ENCODE assay signal across 13 cellular contexts in the genomic region with DNA sequence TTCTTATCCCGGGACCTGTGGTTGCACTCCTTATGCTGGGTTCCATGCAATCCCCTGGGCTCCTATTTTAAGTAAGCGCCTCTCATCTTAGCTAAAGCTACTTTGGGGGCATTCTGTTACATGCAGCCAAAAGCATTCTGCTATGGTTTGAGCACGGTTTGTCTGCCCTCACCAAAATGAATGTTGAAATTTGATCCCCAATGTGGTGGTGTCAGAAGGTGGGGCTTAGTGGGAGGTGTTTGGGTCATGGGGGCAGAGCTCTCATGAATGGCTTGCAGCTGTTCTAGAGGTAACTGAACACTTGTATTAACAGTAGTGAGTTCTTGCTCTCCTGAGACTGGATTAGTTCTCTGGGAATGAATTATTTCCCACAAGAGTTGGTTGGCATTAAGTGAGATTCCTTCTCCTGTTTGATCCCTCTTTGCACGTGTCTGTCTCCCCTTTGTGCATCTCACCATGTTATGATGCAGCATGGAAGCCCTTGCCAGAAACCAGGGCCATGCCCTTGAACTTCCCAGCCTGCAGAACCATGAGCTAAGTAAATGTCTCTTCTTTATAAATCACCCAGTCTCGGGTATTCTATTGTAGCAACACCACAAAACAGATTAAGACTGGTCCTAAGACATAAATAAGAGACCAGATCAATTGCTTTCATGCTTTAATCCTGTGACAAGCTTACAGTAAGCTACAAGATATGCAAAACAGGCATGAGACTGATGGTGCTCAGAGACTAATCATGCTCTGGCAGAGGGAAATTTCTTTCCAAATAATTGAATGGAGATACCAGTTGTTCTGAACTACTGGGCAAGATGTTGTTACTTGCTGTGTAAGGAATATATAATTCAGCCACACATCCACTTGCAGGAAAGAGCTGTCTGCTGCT.
DNase-seq lines count a peak whose midpoint lies in the region; ATAC-seq, FAIRE-seq and TF ChIP-seq lines count a peak whose summit lies in the region.
"Had no signal": no experiment of that assay in that cellular context is flagged by ENCODE, and none has a peak within 500 bp of the region (broad histone marks: within the 10 kb centered on the region; RNA-seq: fewer than 3 reads in every experiment).

No MANE protein-coding gene starts in this region.

- dilution Hi-C loops in endothelial cell of umbilical vein (cut with MboI; ENCODE audit: extremely low pct_ligation_motif_present, low sequenced_read_pairs), result no loop called here

- POLR2A ChIA-PET in activated CD4-positive, alpha-beta T cell treated with anti-CD3 and anti-CD28 coated beads for 36 hours (lab: Charles Lee), result no interaction called here
- POLR2A ChIA-PET in PC-3 (lab: Charles Lee; ENCODE audit: unreplicated experiment) (no interaction called here), endothelial cell of umbilical vein (lab: Charles Lee) (no interaction called here)
- POLR2A ChIA-PET in CD4-positive, alpha-beta T cell (lab: Charles Lee), result no interaction called here

- CTCF ChIA-PET in activated CD4-positive, alpha-beta T cell treated with anti-CD3 and anti-CD28 coated beads for 36 hours (lab: Charles Lee), result no interaction called here
- CTCF ChIA-PET in PC-3 (lab: Charles Lee) (no interaction called here), endothelial cell of umbilical vein (lab: Charles Lee) (interaction anchor here (0.9 to 1.2 kb wide), 4 partner anchors 9 to 286 kb away, joined by 3 to 4 read pairs (median 3); no protein-coding TSS in a partner anchor)
- CTCF ChIA-PET in CD4-positive, alpha-beta T cell (lab: Charles Lee), result no interaction called here

- no peak for TF ChIP-seq EP300 in ovary (IDR thresholded peaks at IDR 0.05)

- H3K27me3 ChIP-seq in PC-3 (ENCODE audit: low read length) (no peaks in the 10 kb centered on the region), endothelial cell of umbilical vein (ENCODE audit: control insufficient read depth in 2 of 2, insufficient read depth in 2 of 2, low read length in 2 of 2) (no peaks in the 10 kb centered on the region), ovary (no peaks in the 10 kb centered on the region)
- no peaks in the 10 kb centered on the region for H3K27me3 ChIP-seq in CD4-positive, alpha-beta T cell (ENCODE audit: control insufficient read depth, insufficient read depth, low read length)
- H3K27me3 ChIP-seq: upper lobe of left lung had no signal

- TF ChIP-seq POLR2A in endothelial cell of umbilical vein (IDR thresholded peaks at IDR 0.05; ENCODE audit: low read depth, low read length), result no peak
- TF ChIP-seq POLR2A in ovary (IDR thresholded peaks at IDR 0.05), result no peak

- H2AFZ ChIP-seq in PC-3 (ENCODE audit: low read length) (no peak overlapping the region), endothelial cell of umbilical vein (ENCODE audit: low read depth, low read length) (no peak overlapping the region)

- no peak overlapping the region for H3K4me3 Mint-ChIP-seq in activated CD4-positive, alpha-beta T cell treated with anti-CD3 and anti-CD28 coated beads for 36 hours
- no peak overlapping the region for H3K4me3 Mint-ChIP-seq in effector memory CD8-positive, alpha-beta T cell
- no peak overlapping the region for H3K4me3 Mint-ChIP-seq in CD4-positive, alpha-beta T cell

- H3K4me1 ChIP-seq in PC-3 (ENCODE audit: insufficient read depth, low read length), result peaks cover 29% of the 10 kb centered on the region
- peaks cover 41% of the 10 kb centered on the region for H3K4me1 ChIP-seq in endothelial cell of umbilical vein (ENCODE audit: control insufficient read depth, extremely low read depth, insufficient read depth, low read length)
- peaks cover 22% of the 10 kb centered on the region for H3K4me1 ChIP-seq in ovary (ENCODE audit: insufficient read depth)

- H3K4me3 ChIP-seq in PC-3 (ENCODE audit: low read length) (no peak overlapping the region), endothelial cell of umbilical vein (replicated peaks in 1 of 3; ENCODE audit: insufficient read depth in 1 of 3, low read depth in 1 of 3, low read length in 3 of 3) (no peak overlapping the region), ovary (no peak overlapping the region)
- H3K4me3 ChIP-seq: upper lobe of left lung had no signal

- no peak for ATAC-seq in activated CD4-positive, alpha-beta T cell treated with anti-CD3 and anti-CD28 coated beads for 36 hours
- peak; percentile 18; the same call in 1 of the 2 replicates for ATAC-seq in PC-3
- no peak for ATAC-seq in effector memory CD8-positive, alpha-beta T cell (replicated peaks)
- no peak for ATAC-seq in CD4-positive, alpha-beta T cell (ENCODE audit: poor library complexity)

- no peak for FAIRE-seq in endothelial cell of umbilical vein (lab: Jason Lieb, UNC)
- FAIRE-seq: A204.1, small intestine had no signal

- no peaks in the 10 kb centered on the region for H3K36me3 ChIP-seq in PC-3 (ENCODE audit: low read depth, low read length)
- H3K36me3 ChIP-seq in endothelial cell of umbilical vein (ENCODE audit: control insufficient read depth in 2 of 2, extremely low read depth in 1 of 2, insufficient read depth in 2 of 2, low read length in 2 of 2), result no peaks in the 10 kb centered on the region
- no peaks in the 10 kb centered on the region for H3K36me3 ChIP-seq in ovary
- H3K36me3 ChIP-seq: upper lobe of left lung had no signal

- H3K27me3 Mint-ChIP-seq in activated CD4-positive, alpha-beta T cell treated with anti-CD3 and anti-CD28 coated beads for 36 hours, result no peaks in the 10 kb centered on the region
- H3K27me3 Mint-ChIP-seq in effector memory CD8-positive, alpha-beta T cell, result no peaks in the 10 kb centered on the region
- no peaks in the 10 kb centered on the region for H3K27me3 Mint-ChIP-seq in CD4-positive, alpha-beta T cell

- TF ChIP-seq CTCF in PC-3 (conservative IDR thresholded peaks at IDR 0.05; ENCODE audit: low read depth, low read length), result no peak
- TF ChIP-seq CTCF in endothelial cell of umbilical vein (IDR thresholded peaks at IDR 0.05; ENCODE audit: extremely low read depth in 1 of 2, insufficient read depth in 1 of 2, low read depth in 1 of 2, low read length in 2 of 2), result no peak
- no peak for TF ChIP-seq CTCF in ovary (IDR thresholded peaks at IDR 0.05)
- no peak for TF ChIP-seq CTCF in CD4-positive, alpha-beta T cell (IDR thresholded peaks at IDR 0.05)

- no peaks in the 10 kb centered on the region for H3K9me2 ChIP-seq in PC-3 (replicated peaks; ENCODE audit: low read length)

- H3K9ac ChIP-seq in PC-3 (ENCODE audit: low read length) (peak overlapping the region; percentile 44; the same call in 1 of the 2 replicates), endothelial cell of umbilical vein (replicated peaks; ENCODE audit: extremely low read depth, insufficient read depth, low read length) (no peak overlapping the region)

- no peak for DNase-seq in activated CD4-positive, alpha-beta T cell treated with anti-CD3 and anti-CD28 coated beads for 36 hours
- DNase-seq in activated CD4-positive, alpha-beta T cell treated with anti-CD3 and anti-CD28 coated beads, Interleukin-2, amount 50 U/mL, for 1 hour, result no peak
- DNase-seq in PC-3 (no peak), endothelial cell of umbilical vein (ENCODE audit: low read depth, low spot score) (no peak), ovary (peak in 4 of 5 donors; percentile 55 to 69 (median 63)), NOMO-1 treated with DMSO at 0.1 percent for 48 hours (lab: John Stamatoyannopoulos, UW; ENCODE audit: unreplicated experiment) (no peak)
- no peak for DNase-seq in effector memory CD8-positive, alpha-beta T cell
- DNase-seq in CD4-positive, alpha-beta T cell, result no peak
- DNase-seq: KBM-7, NCI-H2081, small intestine, upper lobe of left lung had no signal

- peak overlapping the region; percentile 83 for H3K27ac ChIP-seq in PC-3 (ENCODE audit: low read length)
- peak overlapping the region; percentile 38 for H3K27ac ChIP-seq in endothelial cell of umbilical vein (ENCODE audit: insufficient read depth, low read depth, low read length)
- H3K27ac ChIP-seq in ovary, result peak overlapping the region in 1 of 2 donors; percentile 80
- H3K27ac ChIP-seq in CD4-positive, alpha-beta T cell (ENCODE audit: low read depth, low read length), result no peak overlapping the region
- H3K27ac ChIP-seq: upper lobe of left lung had no signal

- H3K79me2 ChIP-seq in PC-3 (ENCODE audit: low read length), result peaks cover 80% of the 10 kb centered on the region
- H3K79me2 ChIP-seq in endothelial cell of umbilical vein (ENCODE audit: control insufficient read depth, insufficient read depth, low read length), result peaks cover 33% of the 10 kb centered on the region

- H3K9me3 ChIP-seq in PC-3 (ENCODE audit: low read length) (no peaks in the 10 kb centered on the region), endothelial cell of umbilical vein (replicated peaks; ENCODE audit: control insufficient read depth, insufficient read depth, low read length) (no peaks in the 10 kb centered on the region), ovary (no peaks in the 10 kb centered on the region)
- no peaks in the 10 kb centered on the region for H3K9me3 ChIP-seq in CD4-positive, alpha-beta T cell (ENCODE audit: control insufficient read depth, low read length)
- H3K9me3 ChIP-seq: upper lobe of left lung had no signal

- H3K9me1 ChIP-seq in endothelial cell of umbilical vein (replicated peaks; ENCODE audit: control insufficient read depth, extremely low read depth, insufficient read depth, low read length), result no peaks in the 10 kb centered on the region

- H3K4me2 ChIP-seq in PC-3 (ENCODE audit: low read length), result peak overlapping the region; percentile 55
- H3K4me2 ChIP-seq in endothelial cell of umbilical vein (ENCODE audit: insufficient read depth, low read length), result no peak overlapping the region

- no TSS peak for BruUV-seq in PC-3 (replicated peaks; lab: Mats Ljungman, UMichigan)
- BruUV-seq in endothelial cell of umbilical vein (replicated peaks; lab: Mats Ljungman, UMichigan), result no TSS peak

- H3F3A ChIP-seq in PC-3 (ENCODE audit: low read length, unreplicated experiment), result no peaks in the 10 kb centered on the region

- intact Hi-C loops in activated CD4-positive, alpha-beta T cell treated with anti-CD3 and anti-CD28 coated beads for 36 hours (cut with DNase I, micrococcal nuclease), result no loop called here
- intact Hi-C loops in PC-3 (cut with micrococcal nuclease) (no loop called here), endothelial cell of umbilical vein (cut with micrococcal nuclease) (no loop called here), ovary (cut with DNase I) (loop anchor here in 2 of 4 donors (5.0 kb wide), 2 partner anchors 51 to 101 kb away; no protein-coding TSS in a partner anchor)
- intact Hi-C loops in CD4-positive, alpha-beta T cell (cut with DNase I, micrococcal nuclease), result no loop called here

- WGBS in ovary, 3 donors, result 33 to 42% (median 33%) methylated on average over 5 of the region's 5 CpGs

- H3K4me1 Mint-ChIP-seq in activated CD4-positive, alpha-beta T cell treated with anti-CD3 and anti-CD28 coated beads for 36 hours, result peaks cover 63% of the 10 kb centered on the region
- peaks cover 34 to 44% of the 10 kb centered on the region in 2 donors for H3K4me1 Mint-ChIP-seq in effector memory CD8-positive, alpha-beta T cell (ENCODE audit: low read depth in 2 of 2)
- peaks cover 37% of the 10 kb centered on the region for H3K4me1 Mint-ChIP-seq in CD4-positive, alpha-beta T cell (ENCODE audit: low read depth)

- H3K36me3 Mint-ChIP-seq in activated CD4-positive, alpha-beta T cell treated with anti-CD3 and anti-CD28 coated beads for 36 hours (ENCODE audit: low read depth), result peaks cover 8% of the 10 kb centered on the region
- H3K36me3 Mint-ChIP-seq in effector memory CD8-positive, alpha-beta T cell (ENCODE audit: insufficient read depth), result no peaks in the 10 kb centered on the region
- H3K36me3 Mint-ChIP-seq in CD4-positive, alpha-beta T cell (ENCODE audit: low read depth), result no peaks in the 10 kb centered on the region

- peaks cover 2% of the 10 kb centered on the region for H3K9me3 Mint-ChIP-seq in activated CD4-positive, alpha-beta T cell treated with anti-CD3 and anti-CD28 coated beads for 36 hours (ENCODE audit: low read depth)
- peaks cover 0 to 1% of the 10 kb centered on the region in 2 donors for H3K9me3 Mint-ChIP-seq in effector memory CD8-positive, alpha-beta T cell
- no peaks in the 10 kb centered on the region for H3K9me3 Mint-ChIP-seq in CD4-positive, alpha-beta T cell

- H3K27ac Mint-ChIP-seq in activated CD4-positive, alpha-beta T cell treated with anti-CD3 and anti-CD28 coated beads for 36 hours, result peak overlapping the region; percentile 20
- H3K27ac Mint-ChIP-seq in effector memory CD8-positive, alpha-beta T cell, result no peak overlapping the region
- H3K27ac Mint-ChIP-seq in CD4-positive, alpha-beta T cell, result no peak overlapping the region

- H4K20me1 ChIP-seq in PC-3 (ENCODE audit: low read length), result no peaks in the 10 kb centered on the region
- no peaks in the 10 kb centered on the region for H4K20me1 ChIP-seq in endothelial cell of umbilical vein (replicated peaks; ENCODE audit: control insufficient read depth, extremely low read depth, insufficient read depth, low read length)

Comparison
In these comparisons a context has a peak if more than half of its experiments do, and no peak if none do; other contexts are left out.
1. DNase-seq: peak in ovary (4 of 5); none in activated CD4-positive, alpha-beta T cell treated with anti-CD3 and anti-CD28 coated beads for 36 hours (single experiment), activated CD4-positive, alpha-beta T cell treated with anti-CD3 and anti-CD28 coated beads, Interleukin-2, amount 50 U/mL, for 1 hour (single experiment), PC-3 (single experiment), endothelial cell of umbilical vein (single experiment), effector memory CD8-positive, alpha-beta T cell (0 of 3), NOMO-1 treated with DMSO at 0.1 percent for 48 hours (single experiment) and CD4-positive, alpha-beta T cell (0 of 10).